Comparison of ENCODE assay signal across 8 cellular contexts in genomic region chr16:29157051-29157923, GRCh38.
DNase-seq lines count a peak whose midpoint lies in the region; TF ChIP-seq lines count a peak whose summit lies in the region.
"Not testable (repeated sequence)": the region's sequence is repeated elsewhere in the genome, so short reads cannot be mapped to it uniquely, and the experiment has no call there.

No MANE protein-coding gene starts in this region.

- H3K9me3 ChIP-seq in esophagus (ENCODE audit: control insufficient read depth in 2 of 2, insufficient read depth in 1 of 2, low read depth in 1 of 2, low read length in 1 of 2); neutrophil; tibial artery: not testable (repeated sequence)

- not testable (repeated sequence) for H3K4me1 ChIP-seq in esophagus (ENCODE audit: control insufficient read depth in 2 of 2, insufficient read depth in 2 of 2, low read length in 1 of 2)
- H3K4me1 ChIP-seq in neutrophil (ENCODE audit: control insufficient read depth in 1 of 2, insufficient read depth in 1 of 2, low read depth in 1 of 2, low read length in 1 of 2) (peaks cover 43 to 45% of the 10 kb centered on the region in 2 experiments), tibial artery (peaks cover 0 to 19% (median 0%) of the 10 kb centered on the region in 4 donors)

- peaks cover 16% of the 10 kb centered on the region for H3K4me1 Mint-ChIP-seq in T-helper 1 cell treated with Interleukin-12 subunit alpha and Interleukin-12 subunit beta and Interleukin-4 antibody, amounts not matched to agents 30 μg/mL and 1 μg/mL, for 36 hours (ENCODE audit: low read depth)

- not testable (repeated sequence) for H3K4me3 Mint-ChIP-seq in T-helper 1 cell treated with Interleukin-12 subunit alpha and Interleukin-12 subunit beta and Interleukin-4 antibody, amounts not matched to agents 30 μg/mL and 1 μg/mL, for 36 hours

- not testable (repeated sequence) for H3K36me3 Mint-ChIP-seq in T-helper 1 cell treated with Interleukin-12 subunit alpha and Interleukin-12 subunit beta and Interleukin-4 antibody, amounts not matched to agents 30 μg/mL and 1 μg/mL, for 36 hours (ENCODE audit: low read depth)

- not testable (repeated sequence) for H3K27me3 ChIP-seq in esophagus (ENCODE audit: control insufficient read depth in 1 of 2, insufficient read depth in 2 of 2, low read length in 2 of 2); neutrophil; tibial artery

- DNase-seq in Caki2 (ENCODE audit: low read depth) = peak; percentile 80
- DNase-seq in Kasumi-1 (lab: John Stamatoyannopoulos, UW) = peak; percentile 22 to 43
- DNase-seq in astrocyte of the cerebellum (ENCODE audit: low read depth) = peak; percentile 96
- DNase-seq in iris pigment epithelial cell (ENCODE audit: low read depth) = peak; percentile 97
- DNase-seq in tibial artery = peak in 1 of 2 donors; percentile 68

- intact Hi-C loops in tibial artery (cut with DNase I; ENCODE audit: low total_unique reads) = not testable (repeated sequence)

- H3K27ac Mint-ChIP-seq in T-helper 1 cell treated with Interleukin-12 subunit alpha and Interleukin-12 subunit beta and Interleukin-4 antibody, amounts not matched to agents 30 μg/mL and 1 μg/mL, for 36 hours = peak overlapping the region; percentile 76

- H3K36me3 ChIP-seq in esophagus (ENCODE audit: control insufficient read depth in 2 of 2, insufficient read depth in 2 of 2, low read length in 1 of 2); tibial artery: not testable (repeated sequence)
- H3K36me3 ChIP-seq in neutrophil = peaks cover 11% of the 10 kb centered on the region

- not testable (repeated sequence) for TF ChIP-seq CTCF in astrocyte of the cerebellum (IDR thresholded peaks at IDR 0.05; ENCODE audit: low read depth, low read length, missing control alignments)
- peak; percentile 75 for TF ChIP-seq CTCF in neutrophil (IDR thresholded peaks at IDR 0.05)
- peak in 1 of 2 experiments; percentile 29 for TF ChIP-seq CTCF in tibial artery (IDR thresholded peaks at IDR 0.05)

- in situ Hi-C loops in Caki2 (cut with HindIII; ENCODE audit: low pct_unique_long_range_greater_than_20kb, low sequenced_read_pairs); astrocyte of the cerebellum (cut with HindIII; ENCODE audit: low sequenced_read_pairs): not testable (repeated sequence)

- WGBS in esophagus, 2 donors = 52 to 61% methylated on average over 22 of the region's 22 CpGs

- not testable (repeated sequence) for H3K4me3 ChIP-seq in astrocyte of the cerebellum (ENCODE audit: low read depth, low read length); esophagus (ENCODE audit: low read depth in 1 of 2, low read length in 2 of 2); tibial artery
- H3K4me3 ChIP-seq in neutrophil (ENCODE audit: low read depth in 1 of 2, low read length in 1 of 2) = peak overlapping the region; percentile 67 to 69

- peak overlapping the region; percentile 6 to 41 for H3K27ac ChIP-seq in esophagus (ENCODE audit: low read depth in 2 of 2, low read length in 1 of 2)
- peak overlapping the region; percentile 100 for H3K27ac ChIP-seq in neutrophil
- peak overlapping the region; percentile 54 to 59 for H3K27ac ChIP-seq in tibial artery

- not testable (repeated sequence) for H3K9me3 Mint-ChIP-seq in T-helper 1 cell treated with Interleukin-12 subunit alpha and Interleukin-12 subunit beta and Interleukin-4 antibody, amounts not matched to agents 30 μg/mL and 1 μg/mL, for 36 hours

- not testable (repeated sequence) for H3K27me3 Mint-ChIP-seq in T-helper 1 cell treated with Interleukin-12 subunit alpha and Interleukin-12 subunit beta and Interleukin-4 antibody, amounts not matched to agents 30 μg/mL and 1 μg/mL, for 36 hours (ENCODE audit: low read depth)

Comparison
In these comparisons a context has a peak if more than half of its experiments do, and no peak if none do; other contexts are left out.
1. H3K27ac ChIP-seq: peak in every context shown above with its lines; median percentile 100 in neutrophil; 56 in tibial artery; 24 in esophagus.